In genomic region chr15:34161329-34161953, GRCh38 we compare ENCODE assay signal across 2 cellular contexts.
TF ChIP-seq lines count a peak whose summit lies in the region.

No MANE protein-coding gene starts in this region.

TF ChIP-seq in GM12878, 131 proteins besides CTCF, POLR2A, EP300 and RAD21:
- TF ChIP-seq KLF5 (IDR thresholded peaks at IDR 0.05; ENCODE audit: partially characterized antibody) (peak; percentile 38), KDM1A (IDR thresholded peaks at IDR 0.05; ENCODE audit: borderline replicate concordance) (no peak), ZBTB33 (IDR thresholded peaks at IDR 0.05) (peak; percentile 51; the same call in 1 of the 2 replicates), IRF5 (IDR thresholded peaks at IDR 0.05; ENCODE audit: borderline replicate concordance) (no peak), CBX5 (IDR thresholded peaks at IDR 0.05; ENCODE audit: low read depth) (peak; percentile 98), BMI1 (IDR thresholded peaks at IDR 0.05; ENCODE audit: borderline replicate concordance) (no peak)

TF ChIP-seq in GM12891, 5 proteins besides CTCF, POLR2A, EP300 and RAD21:
- no peak for TF ChIP-seq TAF1 (IDR thresholded peaks at IDR 0.05; ENCODE audit: low read depth, low read length)
